In the genomic region with DNA sequence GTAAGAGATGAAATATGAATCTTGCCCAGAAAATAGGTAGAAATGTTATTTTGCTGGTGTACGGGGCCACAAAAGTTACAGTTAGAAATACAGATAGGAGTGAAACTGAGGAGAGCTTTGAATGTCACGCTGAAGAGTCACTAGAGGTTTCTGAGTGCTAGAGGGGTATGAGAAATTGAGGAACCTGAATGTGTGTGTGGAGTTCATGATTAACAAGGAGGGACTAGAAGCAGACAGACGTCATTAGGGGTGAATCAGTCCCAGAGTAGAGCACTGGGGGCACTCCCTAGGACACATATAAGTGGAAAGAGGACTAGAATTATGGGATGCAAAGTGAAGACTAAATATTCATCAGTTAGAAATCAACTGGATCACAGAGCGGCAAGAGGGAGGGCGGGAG, we compare ENCODE assay signal across 10 cellular contexts.
DNase-seq lines count a peak whose midpoint lies in the region; ATAC-seq lines count a peak whose summit lies in the region.
"Had no signal": no experiment of that assay in that cellular context is flagged by ENCODE, and none has a peak within 500 bp of the region (broad histone marks: within the 10 kb centered on the region; RNA-seq: fewer than 3 reads in every experiment).

No MANE protein-coding gene starts in this region.

- H3K4me3 Mint-ChIP-seq in naive thymus-derived CD8-positive, alpha-beta T cell = no peak overlapping the region
- H3K4me3 Mint-ChIP-seq: activated naive CD8-positive, alpha-beta T cell treated with anti-CD3 and anti-CD28 coated beads, Interleukin-2, amount 50 U/mL, for 24 hours had no signal

- POLR2A ChIA-PET in naive thymus-derived CD8-positive, alpha-beta T cell (lab: Charles Lee) = no interaction called here

- in situ Hi-C loops in KBM-7 (cut with MboI; ENCODE audit: low pct_unique_long_range_greater_than_20kb, low sequenced_read_pairs) = no loop called here

- H3K27ac Mint-ChIP-seq in naive thymus-derived CD8-positive, alpha-beta T cell = no peak overlapping the region
- H3K27ac Mint-ChIP-seq: activated naive CD8-positive, alpha-beta T cell treated with anti-CD3 and anti-CD28 coated beads, Interleukin-2, amount 50 U/mL, for 24 hours had no signal

- peaks cover 0 to 11% (median 0%) of the 10 kb centered on the region in 9 donors for H3K9me3 Mint-ChIP-seq in naive thymus-derived CD8-positive, alpha-beta T cell

- ATAC-seq in GM18502 (IDR thresholded peaks at IDR 0.05; ENCODE audit: poor library complexity, unreplicated experiment) (peak; percentile 77), GM19455 (IDR thresholded peaks at IDR 0.05; ENCODE audit: unreplicated experiment) (peak; percentile 54), HG02870 (IDR thresholded peaks at IDR 0.05; ENCODE audit: unreplicated experiment) (peak; percentile 48), HG03521 (IDR thresholded peaks at IDR 0.05; ENCODE audit: unreplicated experiment) (peak; percentile 83)
- no peak for ATAC-seq in naive thymus-derived CD8-positive, alpha-beta T cell
- ATAC-seq: activated naive CD8-positive, alpha-beta T cell treated with anti-CD3 and anti-CD28 coated beads, Interleukin-2, amount 50 U/mL, for 24 hours had no signal

- H3K36me3 Mint-ChIP-seq in naive thymus-derived CD8-positive, alpha-beta T cell = no peaks in the 10 kb centered on the region

- DNase-seq in KBM-7 (no peak), NCI-H1694 treated with DMSO at 0.1 percent for 48 hours (lab: John Stamatoyannopoulos, UW) (no peak), NCI-H526 (lab: John Stamatoyannopoulos, UW) (no peak)
- no peak for DNase-seq in naive thymus-derived CD8-positive, alpha-beta T cell
- DNase-seq: activated CD8-positive, alpha-beta memory T cell treated with anti-CD3 and anti-CD28 coated beads, Interleukin-2, amount 50 U/mL, for 4 hours; activated naive CD8-positive, alpha-beta T cell treated with anti-CD3 and anti-CD28 coated beads, Interleukin-2, amount 50 U/mL, for 24 hours had no signal

- no peaks in the 10 kb centered on the region for H3K4me1 Mint-ChIP-seq in naive thymus-derived CD8-positive, alpha-beta T cell
- H3K4me1 Mint-ChIP-seq: activated naive CD8-positive, alpha-beta T cell treated with anti-CD3 and anti-CD28 coated beads, Interleukin-2, amount 50 U/mL, for 24 hours had no signal

- H3K27me3 Mint-ChIP-seq in naive thymus-derived CD8-positive, alpha-beta T cell = peaks cover 0 to 24% (median 6%) of the 10 kb centered on the region in 5 donors

Comparison
In these comparisons a context has a peak if more than half of its experiments do, and no peak if none do; other contexts are left out.
1. ATAC-seq: peak in GM18502 (single experiment), GM19455 (single experiment), HG02870 (single experiment) and HG03521 (single experiment); none in naive thymus-derived CD8-positive, alpha-beta T cell (0 of 2).